In genomic region chr2:237073552-237073951, GRCh38 we compare ENCODE assay signal across 16 cellular contexts. TPM values are rescaled to one million over a fixed set of nuclear protein-coding genes. Genes with fewer than 3 reads are reported as not detected.
DNase-seq lines count a peak whose midpoint lies in the region; ATAC-seq, FAIRE-seq and TF ChIP-seq lines count a peak whose summit lies in the region.
"Had no signal": no experiment of that assay in that cellular context is flagged by ENCODE, and none has a peak within 500 bp of the region (broad histone marks: within the 10 kb centered on the region; RNA-seq: fewer than 3 reads in every experiment).

No MANE protein-coding gene starts in this region.

- TF ChIP-seq CTCF in upper lobe of right lung (IDR thresholded peaks at IDR 0.05), result no peak

- no peak for FAIRE-seq in frontal cortex (lab: Jason Lieb, UNC)
- FAIRE-seq: GM12892, HepG2 had no signal

- DNase-seq in Right ventricle myocardium inferior (ENCODE audit: missing footprints), result no peak
- no peak for DNase-seq in cardiac septum (ENCODE audit: low spot score)
- peak; percentile 76 for DNase-seq in dermis blood vessel endothelial cell
- peak; percentile 91 for DNase-seq in iris pigment epithelial cell (ENCODE audit: low read depth)
- no peak for DNase-seq in upper lobe of right lung
- DNase-seq in NCI-H446 (lab: John Stamatoyannopoulos, UW), result no peak
- no peak for DNase-seq in Kasumi-1 (lab: John Stamatoyannopoulos, UW)
- DNase-seq in frontal cortex (ENCODE audit: low spot score in 2 of 2), result no peak
- DNase-seq: 8988T; activated CD4-positive, CD25-positive, alpha-beta regulatory T cell; activated T-cell treated with anti-CD3 and anti-CD28 coated beads, Interleukin-2, amount 50 U/mL, for 24 hours; NCI-H1694; stimulated activated CD8-positive, alpha-beta memory T cell treated with anti-CD3 and anti-CD28 coated beads, Interleukin-4, amount 100 ng/mL, for 48 hours had no signal

- intact Hi-C loops in Right ventricle myocardium inferior (cut with DNase I), result no loop called here
- intact Hi-C loops in cardiac septum (cut with DNase I), result no loop called here
- intact Hi-C loops in upper lobe of right lung (cut with DNase I), result no loop called here

- peaks cover 28% of the 10 kb centered on the region for H3K4me1 ChIP-seq in upper lobe of right lung

- peak overlapping the region; percentile 56 for H3K27ac ChIP-seq in upper lobe of right lung

- ATAC-seq in Right ventricle myocardium inferior (peak; percentile 61), upper lobe of right lung (peak; percentile 57)
- ATAC-seq: HCT116, HepG2 had no signal

- H3K9me3 ChIP-seq in upper lobe of right lung, result no peaks in the 10 kb centered on the region

- no peak overlapping the region for H3K4me3 ChIP-seq in upper lobe of right lung

- H3K36me3 ChIP-seq in upper lobe of right lung, result no peaks in the 10 kb centered on the region

- no peaks in the 10 kb centered on the region for H3K27me3 ChIP-seq in upper lobe of right lung

RNA-seq across cellular contexts. Expression of gene COPS8, which starts 12.1 kb away (rescaled TPM):
- total RNA-seq in Right ventricle myocardium inferior (86.9 TPM), cardiac septum (86.7 TPM), dermis blood vessel endothelial cell (80.2 and 95.4 TPM in 2 replicates), upper lobe of right lung (40.9 TPM), frontal cortex (148 TPM)

Comparison
In these comparisons a context has a peak if more than half of its experiments do, and no peak if none do; other contexts are left out.
1. DNase-seq: peak in dermis blood vessel endothelial cell (single experiment) and iris pigment epithelial cell (single experiment); none in Right ventricle myocardium inferior (single experiment), cardiac septum (single experiment), upper lobe of right lung (single experiment), NCI-H446 (0 of 2), Kasumi-1 (0 of 2) and frontal cortex (0 of 2).